In the genomic region with DNA sequence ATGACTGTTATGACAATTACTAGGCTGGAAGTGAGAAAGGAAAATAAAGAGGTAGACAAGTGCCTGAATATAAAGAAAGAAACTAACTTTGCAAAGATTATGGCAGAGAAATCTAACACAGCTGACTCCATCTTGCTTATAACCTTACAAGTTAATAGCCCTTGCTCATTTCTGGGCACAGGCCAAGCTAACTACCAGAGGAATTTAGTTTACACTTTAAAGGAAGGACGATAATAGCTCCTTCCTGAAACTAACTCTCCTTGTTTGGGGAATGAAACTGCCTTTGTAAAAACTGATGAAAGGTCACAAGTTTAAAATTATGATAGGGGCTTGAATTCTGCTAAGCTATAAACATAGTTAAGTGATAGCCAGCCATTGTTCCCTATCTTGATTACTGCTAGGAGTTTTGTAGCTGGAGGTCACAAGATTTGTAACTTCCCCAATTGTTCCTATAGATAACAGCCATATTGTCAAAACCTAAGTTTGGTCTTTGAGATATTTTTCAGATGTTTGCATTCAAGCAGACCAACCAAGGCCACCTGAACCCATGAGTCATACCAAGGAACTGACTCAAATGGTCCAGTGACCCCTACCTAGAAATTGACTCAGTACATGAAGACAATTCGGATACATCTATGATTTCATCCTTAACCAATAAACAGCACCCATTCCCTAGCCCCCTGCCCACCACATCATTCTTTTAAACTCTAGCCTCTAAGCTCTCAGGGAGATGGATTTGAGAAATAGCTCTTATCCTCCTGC, we compare ENCODE assay signal across 29 cellular contexts.
DNase-seq lines count a peak whose midpoint lies in the region; ATAC-seq and TF ChIP-seq lines count a peak whose summit lies in the region.
"Had no signal": no experiment of that assay in that cellular context is flagged by ENCODE, and none has a peak within 500 bp of the region (broad histone marks: within the 10 kb centered on the region; RNA-seq: fewer than 3 reads in every experiment).

No MANE protein-coding gene starts in this region.

- ATAC-seq in GM19397 (IDR thresholded peaks at IDR 0.05; ENCODE audit: unreplicated experiment) (peak; percentile 37), left lobe of liver (no peak), GM21619 (IDR thresholded peaks at IDR 0.05; ENCODE audit: unreplicated experiment) (no peak)
- ATAC-seq: A549; activated CD4-positive, alpha-beta T cell treated with anti-CD3 and anti-CD28 coated beads for 36 hours; pancreas had no signal

- peaks cover 8% of the 10 kb centered on the region for H3K4me1 ChIP-seq in hepatocyte (ENCODE audit: insufficient read depth)
- H3K4me1 ChIP-seq: A549, BE2C, left ventricle myocardium inferior, pancreas, right lobe of liver, stomach, upper lobe of left lung had no signal

- 56% methylated on average over 2 of the region's 2 CpGs for WGBS in hepatocyte (ENCODE audit: low lambda C conversion rate, missing lambda C conversion rate)

- TF ChIP-seq CTCF in hepatocyte (IDR thresholded peaks at IDR 0.05; ENCODE audit: poor library complexity) = no peak

- no peaks in the 10 kb centered on the region for H3K36me3 ChIP-seq in hepatocyte (replicated peaks; ENCODE audit: insufficient read depth, low read depth)
- H3K36me3 ChIP-seq: BE2C, left ventricle myocardium inferior, pancreas, right lobe of liver, stomach, upper lobe of left lung had no signal

- H4K20me1 ChIP-seq in hepatocyte (ENCODE audit: insufficient read depth, poor library complexity, severe bottlenecking) = no peaks in the 10 kb centered on the region

- H3K4me3 Mint-ChIP-seq in activated naive CD4-positive, alpha-beta T cell treated with anti-CD3 and anti-CD28 coated beads for 36 hours = no peak overlapping the region
- H3K4me3 Mint-ChIP-seq: activated CD4-positive, alpha-beta T cell treated with anti-CD3 and anti-CD28 coated beads for 36 hours; activated naive CD4-positive, alpha-beta T cell treated with anti-CD3 and anti-CD28 coated beads, Interleukin-2, amount 50 U/mL, for 24 hours; dendritic cell treated with granulocyte-macrophage colony-stimulating factor and Interleukin-4, amounts not matched to agents 40 ng/mL and 50 ng/mL, for 4 days; mesothelial cell of epicardium; nephron had no signal

- H3K79me2 ChIP-seq in hepatocyte = no peaks in the 10 kb centered on the region

- H3K4me3 ChIP-seq in hepatocyte = no peak overlapping the region
- H3K4me3 ChIP-seq: A549, left ventricle myocardium inferior, pancreas, right lobe of liver, stomach, upper lobe of left lung had no signal

- CTCF ChIA-PET in activated naive CD4-positive, alpha-beta T cell treated with anti-CD3 and anti-CD28 coated beads for 36 hours (lab: Charles Lee) = no interaction called here

- peak overlapping the region; percentile 69 for H3K27ac ChIP-seq in hepatocyte
- H3K27ac ChIP-seq: A549, left ventricle myocardium inferior, pancreas, right lobe of liver, stomach, upper lobe of left lung had no signal

- no peaks in the 10 kb centered on the region for H3K9me3 ChIP-seq in hepatocyte (ENCODE audit: low read depth)
- H3K9me3 ChIP-seq: BE2C, left ventricle myocardium inferior, pancreas, right lobe of liver, stomach, upper lobe of left lung had no signal

- H3K27ac Mint-ChIP-seq in activated naive CD4-positive, alpha-beta T cell treated with anti-CD3 and anti-CD28 coated beads for 36 hours = no peak overlapping the region
- H3K27ac Mint-ChIP-seq: activated CD4-positive, alpha-beta T cell treated with anti-CD3 and anti-CD28 coated beads for 36 hours; activated naive CD4-positive, alpha-beta T cell treated with anti-CD3 and anti-CD28 coated beads, Interleukin-2, amount 50 U/mL, for 24 hours; dendritic cell treated with granulocyte-macrophage colony-stimulating factor and Interleukin-4, amounts not matched to agents 40 ng/mL and 50 ng/mL, for 4 days; mesothelial cell of epicardium; nephron had no signal

- H3K27me3 ChIP-seq in hepatocyte = no peaks in the 10 kb centered on the region
- H3K27me3 ChIP-seq: BE2C, pancreas, right lobe of liver, stomach, upper lobe of left lung had no signal

- intact Hi-C loops in activated naive CD4-positive, alpha-beta T cell treated with anti-CD3 and anti-CD28 coated beads for 36 hours (cut with micrococcal nuclease) = no loop called here

- peak; percentile 29 for DNase-seq in EH (ENCODE audit: low read depth)
- peak; percentile 6 for DNase-seq in HT1080 (ENCODE audit: low read depth)
- DNase-seq in hepatocyte (ENCODE audit: low spot score) = no peak
- DNase-seq in left lobe of liver (ENCODE audit: low spot score) = no peak
- DNase-seq in activated naive CD4-positive, alpha-beta T cell treated with anti-CD3 and anti-CD28 coated beads for 36 hours = no peak
- DNase-seq in NCI-H1105 (lab: John Stamatoyannopoulos, UW) = no peak
- DNase-seq: activated CD4-positive, alpha-beta T cell treated with anti-CD3 and anti-CD28 coated beads for 36 hours; aorta; BE2C; Calu3; GOT3; left ventricle myocardium inferior; NCI-H1048; NCI-H2029; NCI-H345; NCI-H774; pancreas; right lobe of liver; SHP77 treated with DMSO at 0.1 percent for 48 hours; stimulated activated CD4-positive, alpha-beta T cell treated with anti-CD3 and anti-CD28 coated beads, Interleukin-15, amount 100 ng/mL, for 24 hours; stomach; upper lobe of left lung had no signal

- no peaks in the 10 kb centered on the region for H3K9me2 ChIP-seq in hepatocyte (replicated peaks; ENCODE audit: insufficient read depth)

- H3K36me3 Mint-ChIP-seq in activated naive CD4-positive, alpha-beta T cell treated with anti-CD3 and anti-CD28 coated beads for 36 hours (ENCODE audit: low read depth) = peaks cover 2% of the 10 kb centered on the region
- H3K36me3 Mint-ChIP-seq: activated naive CD4-positive, alpha-beta T cell treated with anti-CD3 and anti-CD28 coated beads, Interleukin-2, amount 50 U/mL, for 24 hours; mesothelial cell of epicardium had no signal

- peak overlapping the region; percentile 24 for H3K4me2 ChIP-seq in hepatocyte
- H3K4me2 ChIP-seq: A549 had no signal

- H2AFZ ChIP-seq in hepatocyte = no peak overlapping the region

- peaks cover 1% of the 10 kb centered on the region for H3K27me3 Mint-ChIP-seq in activated naive CD4-positive, alpha-beta T cell treated with anti-CD3 and anti-CD28 coated beads for 36 hours (ENCODE audit: low read depth)
- H3K27me3 Mint-ChIP-seq: activated CD4-positive, alpha-beta T cell treated with anti-CD3 and anti-CD28 coated beads for 36 hours; activated naive CD4-positive, alpha-beta T cell treated with anti-CD3 and anti-CD28 coated beads, Interleukin-2, amount 50 U/mL, for 24 hours; dendritic cell treated with granulocyte-macrophage colony-stimulating factor and Interleukin-4, amounts not matched to agents 40 ng/mL and 50 ng/mL, for 4 days had no signal

- peaks cover 2% of the 10 kb centered on the region for H3K9me3 Mint-ChIP-seq in activated naive CD4-positive, alpha-beta T cell treated with anti-CD3 and anti-CD28 coated beads for 36 hours

- H3K4me1 Mint-ChIP-seq in activated naive CD4-positive, alpha-beta T cell treated with anti-CD3 and anti-CD28 coated beads for 36 hours (ENCODE audit: low read depth) = no peaks in the 10 kb centered on the region
- H3K4me1 Mint-ChIP-seq: activated CD4-positive, alpha-beta T cell treated with anti-CD3 and anti-CD28 coated beads for 36 hours; activated naive CD4-positive, alpha-beta T cell treated with anti-CD3 and anti-CD28 coated beads, Interleukin-2, amount 50 U/mL, for 24 hours; mesothelial cell of epicardium; nephron had no signal

Comparison
In these comparisons a context has a peak if more than half of its experiments do, and no peak if none do; other contexts are left out.
1. DNase-seq: peak in EH (single experiment) and HT1080 (single experiment); none in hepatocyte (single experiment), left lobe of liver (single experiment), activated naive CD4-positive, alpha-beta T cell treated with anti-CD3 and anti-CD28 coated beads for 36 hours (single experiment) and NCI-H1105 (single experiment).